12 cellular contexts compared by ENCODE assay signal in genomic region chr1:229693124-229693523, GRCh38.
A peak's percentile ranks its signal among the peaks of the same experiment; 100 is the strongest.
DNase-seq lines count a peak whose midpoint lies in the region; ATAC-seq and TF ChIP-seq lines count a peak whose summit lies in the region.
"Had no signal": no experiment of that assay in that cellular context is flagged by ENCODE, and none has a peak within 500 bp of the region (broad histone marks: within the 10 kb centered on the region; RNA-seq: fewer than 3 reads in every experiment).

No MANE protein-coding gene starts in this region.

- TF ChIP-seq CTCF in GM23338 (conservative IDR thresholded peaks at IDR 0.05; ENCODE audit: low read depth in 2 of 2) (no peak), body of pancreas (IDR thresholded peaks at IDR 0.05) (no peak), thyroid gland (IDR thresholded peaks at IDR 0.05) (no peak)

- WGBS in body of pancreas, 2 donors: 67 to 75% methylated on average over 5 of the region's 5 CpGs
- WGBS in thyroid gland, 2 donors: 75 to 90% methylated on average over 5 of the region's 5 CpGs

- H3K4me3 ChIP-seq in GM23338 (no peak overlapping the region), body of pancreas (no peak overlapping the region), thyroid gland (replicated peaks in 1 of 3) (no peak overlapping the region)
- H3K4me3 ChIP-seq: ovary, testis had no signal

- no peak overlapping the region for H3K27ac ChIP-seq in GM23338 (ENCODE audit: low read depth)
- H3K27ac ChIP-seq in body of pancreas: no peak overlapping the region
- H3K27ac ChIP-seq in thyroid gland: no peak overlapping the region

- peaks cover 16% of the 10 kb centered on the region for H3K9me2 ChIP-seq in GM23338 (ENCODE audit: insufficient read depth)

- ATAC-seq in GM18907 (IDR thresholded peaks at IDR 0.05; ENCODE audit: unreplicated experiment) (peak; percentile 54), GM23338 (no peak), naive B cell (ENCODE audit: low read depth in 2 of 2) (peak; percentile 46 to 66), body of pancreas (no peak)
- ATAC-seq: Panc1 had no signal

- TF ChIP-seq POLR2A in body of pancreas (IDR thresholded peaks at IDR 0.05) (no peak), thyroid gland (IDR thresholded peaks at IDR 0.05) (no peak)

- H3K27me3 ChIP-seq in GM23338 (ENCODE audit: insufficient read depth): no peaks in the 10 kb centered on the region
- H3K27me3 ChIP-seq in body of pancreas: no peaks in the 10 kb centered on the region
- H3K27me3 ChIP-seq in thyroid gland: no peaks in the 10 kb centered on the region
- H3K27me3 ChIP-seq: ovary, testis had no signal

- H3K4me1 ChIP-seq in GM23338 (ENCODE audit: insufficient read depth): peaks cover 42% of the 10 kb centered on the region
- H3K4me1 ChIP-seq in body of pancreas: no peaks in the 10 kb centered on the region
- H3K4me1 ChIP-seq in thyroid gland: peaks cover 0 to 6% of the 10 kb centered on the region in 2 donors

- H3K27ac Mint-ChIP-seq in GM23338: peak overlapping the region; percentile 6; the same call in 1 of the 2 replicates
- peak overlapping the region in 2 of 6 donors; percentile 15 to 60 for H3K27ac Mint-ChIP-seq in naive B cell

- no peaks in the 10 kb centered on the region for H3K9me3 ChIP-seq in body of pancreas
- H3K9me3 ChIP-seq in thyroid gland: no peaks in the 10 kb centered on the region
- H3K9me3 ChIP-seq: ovary, testis had no signal

- peak overlapping the region; percentile 18; the same call in 1 of the 2 replicates for H2AFZ ChIP-seq in GM23338

- H3K27me3 Mint-ChIP-seq in GM23338 (ENCODE audit: insufficient read depth, low read depth, poor library complexity) (peaks cover 4% of the 10 kb centered on the region), naive B cell (peaks cover 29 to 37% (median 33%) of the 10 kb centered on the region in 3 donors)

- no peaks in the 10 kb centered on the region for H3K9me3 Mint-ChIP-seq in GM23338
- peaks cover 0 to 4% (median 0%) of the 10 kb centered on the region in 7 donors for H3K9me3 Mint-ChIP-seq in naive B cell

- peaks cover 44% of the 10 kb centered on the region for H3K4me1 Mint-ChIP-seq in GM23338
- H3K4me1 Mint-ChIP-seq in naive B cell: peaks cover 45 to 54% (median 53%) of the 10 kb centered on the region in 3 donors

- H3K4me3 Mint-ChIP-seq in GM23338 (no peak overlapping the region), naive B cell (peak overlapping the region in 5 of 8 donors; percentile 2 to 63 (median 59))

- no peaks in the 10 kb centered on the region for H3K79me2 ChIP-seq in GM23338 (replicated peaks; ENCODE audit: insufficient read depth)

- H3F3A ChIP-seq in GM23338 (replicated peaks; ENCODE audit: low read depth): peaks cover 3% of the 10 kb centered on the region; the same call in 1 of the 2 replicates

- H3K36me3 ChIP-seq in GM23338 (ENCODE audit: insufficient read depth): no peaks in the 10 kb centered on the region
- no peaks in the 10 kb centered on the region for H3K36me3 ChIP-seq in body of pancreas (replicated peaks in 1 of 2; ENCODE audit: insufficient read depth in 1 of 2, low read depth in 2 of 2)
- H3K36me3 ChIP-seq in thyroid gland: no peaks in the 10 kb centered on the region
- H3K36me3 ChIP-seq: ovary had no signal

- DNase-seq in GM23338 (ENCODE audit: low spot score): no peak
- DNase-seq in NCI-H1436 treated with DMSO at 0.1 percent for 48 hours (lab: John Stamatoyannopoulos, UW): peak; percentile 57
- DNase-seq in naive B cell: peak; percentile 16
- DNase-seq in body of pancreas: no peak
- no peak for DNase-seq in stimulated activated CD8-positive, alpha-beta memory T cell treated with anti-CD3 and anti-CD28 coated beads, Interleukin-4, amount 100 ng/mL, for 48 hours
- DNase-seq in thyroid gland: no peak
- DNase-seq in NCI-H2081 (lab: John Stamatoyannopoulos, UW): no peak
- DNase-seq: MV-4-11, ovary, testis had no signal

- intact Hi-C loops in body of pancreas (cut with DNase I): no loop called here
- intact Hi-C loops in thyroid gland (cut with DNase I): no loop called here

- H3K36me3 Mint-ChIP-seq in GM23338 (ENCODE audit: low read depth): peaks cover 3% of the 10 kb centered on the region; the same call in 1 of the 3 replicates
- H3K36me3 Mint-ChIP-seq in naive B cell: no peaks in the 10 kb centered on the region

- no peaks in the 10 kb centered on the region for H4K20me1 ChIP-seq in GM23338 (replicated peaks; ENCODE audit: insufficient read depth)

- 0 out of 2 replicates have a peak overlapping the region, but pooled peaks have one; percentile 34 for H3K4me2 ChIP-seq in GM23338

TF ChIP-seq in GM23338, 12 proteins besides CTCF, POLR2A, EP300 and RAD21 (continues in another document):
- no peak for TF ChIP-seq EZH2 (IDR thresholded peaks at IDR 0.05; ENCODE audit: low read depth, unreplicated experiment)
- no peak for TF ChIP-seq JUNB (IDR thresholded peaks at IDR 0.05; ENCODE audit: unreplicated experiment)
- TF ChIP-seq STAT1 (IDR thresholded peaks at IDR 0.05; ENCODE audit: unreplicated experiment): no peak
- TF ChIP-seq NANOG (IDR thresholded peaks at IDR 0.05; ENCODE audit: borderline replicate concordance): no peak
- TF ChIP-seq ZNF462 (CRISPR knock-in tag; IDR thresholded peaks at IDR 0.05): no peak
- TF ChIP-seq ZNF331 (CRISPR knock-in tag; IDR thresholded peaks at IDR 0.05; ENCODE audit: low read depth): no peak
- no peak for TF ChIP-seq ETS1 (IDR thresholded peaks at IDR 0.05)
- no peak for TF ChIP-seq ZNF114 (CRISPR knock-in tag; IDR thresholded peaks at IDR 0.05)
- no peak for TF ChIP-seq CREB1 (CRISPR knock-in tag; IDR thresholded peaks at IDR 0.05; ENCODE audit: low read depth)

Comparison
In these comparisons a context has a peak if more than half of its experiments do, and no peak if none do; other contexts are left out.
1. ATAC-seq: peak in GM18907 (single experiment) and naive B cell (2 of 2); none in GM23338 (single experiment) and body of pancreas (single experiment).
2. DNase-seq: peak in NCI-H1436 treated with DMSO at 0.1 percent for 48 hours (single experiment) and naive B cell (single experiment); none in GM23338 (single experiment), body of pancreas (0 of 4), stimulated activated CD8-positive, alpha-beta memory T cell treated with anti-CD3 and anti-CD28 coated beads, Interleukin-4, amount 100 ng/mL, for 48 hours (single experiment), thyroid gland (0 of 2) and NCI-H2081 (0 of 2).